3 cellular contexts compared by ENCODE assay signal in the genomic region with DNA sequence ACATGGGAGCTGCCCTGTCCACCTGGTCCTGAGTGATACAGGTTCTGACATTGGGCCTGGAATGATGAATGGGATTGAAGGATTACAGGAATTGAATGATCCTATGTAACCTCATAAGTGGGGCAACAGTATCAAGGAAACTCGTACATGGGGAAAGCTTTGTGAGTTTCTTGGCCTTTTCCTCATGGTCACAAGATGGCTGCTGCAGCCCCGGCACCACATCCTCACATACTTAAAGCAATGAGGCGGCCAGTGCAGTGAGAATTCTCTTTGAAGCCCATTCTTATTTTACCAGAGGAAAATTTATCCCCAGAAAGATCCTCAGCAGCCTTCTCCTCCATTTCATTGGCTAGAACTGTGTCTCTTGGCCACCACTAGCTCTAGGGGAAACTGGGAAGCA.
A peak's percentile ranks its signal among the peaks of the same experiment; 100 is the strongest.
TF ChIP-seq lines count a peak whose summit lies in the region.

No MANE protein-coding gene starts in this region.

TF ChIP-seq in HEK293, 187 proteins besides CTCF, POLR2A, EP300 and RAD21:
- TF ChIP-seq YY2 (tag by site-specific recombination; IDR thresholded peaks at IDR 0.05): no peak
- TF ChIP-seq, protein P1, sequence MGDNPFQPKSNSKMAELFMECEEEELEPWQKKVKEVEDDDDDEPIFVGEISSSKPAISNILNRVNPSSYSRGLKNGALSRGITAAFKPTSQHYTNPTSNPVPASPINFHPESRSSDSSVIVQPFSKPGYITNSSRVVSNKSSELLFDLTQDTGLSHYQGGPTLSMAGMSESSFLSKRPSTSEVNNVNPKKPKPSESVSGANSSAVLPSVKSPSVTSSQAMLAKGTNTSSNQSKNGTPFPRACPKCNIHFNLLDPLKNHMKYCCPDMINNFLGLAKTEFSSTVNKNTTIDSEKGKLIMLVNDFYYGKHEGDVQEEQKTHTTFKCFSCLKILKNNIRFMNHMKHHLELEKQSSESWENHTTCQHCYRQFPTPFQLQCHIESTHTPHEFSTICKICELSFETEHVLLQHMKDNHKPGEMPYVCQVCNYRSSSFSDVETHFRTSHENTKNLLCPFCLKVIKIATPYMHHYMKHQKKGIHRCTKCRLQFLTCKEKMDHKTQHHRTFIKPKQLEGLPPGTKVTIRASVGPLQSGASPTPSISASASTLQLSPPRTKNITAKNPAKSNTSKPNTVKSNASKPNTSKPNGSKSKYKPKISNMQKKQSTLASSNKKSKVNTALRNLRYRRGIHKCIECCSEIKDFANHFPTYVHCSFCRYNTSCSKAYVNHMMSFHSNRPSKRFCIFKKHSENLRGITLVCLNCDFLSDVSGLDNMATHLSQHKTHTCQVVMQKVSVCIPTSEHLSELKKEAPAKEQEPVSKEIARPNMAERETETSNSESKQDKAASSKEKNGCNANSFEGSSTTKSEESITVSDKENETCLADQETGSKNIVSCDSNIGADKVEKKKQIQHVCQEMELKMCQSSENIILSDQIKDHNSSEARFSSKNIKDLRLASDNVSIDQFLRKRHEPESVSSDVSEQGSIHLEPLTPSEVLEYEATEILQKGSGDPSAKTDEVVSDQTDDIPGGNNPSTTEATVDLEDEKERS (tag by site-specific recombination; IDR thresholded peaks at IDR 0.05): 0 out of 2 replicates have a peak, but pooled peaks have one; percentile 48
- no peak for TF ChIP-seq ZNF24 (tag by site-specific recombination; IDR thresholded peaks at IDR 0.05)
- TF ChIP-seq SCRT2 (tag by site-specific recombination; IDR thresholded peaks at IDR 0.05): no peak
- no peak for TF ChIP-seq MEIS1 (CRISPR knock-in tag; IDR thresholded peaks at IDR 0.05; ENCODE audit: borderline replicate concordance)

TF ChIP-seq in K562, 482 proteins besides CTCF, POLR2A, EP300 and RAD21:
- TF ChIP-seq XRCC5 (IDR thresholded peaks at IDR 0.05; ENCODE audit: low read depth, low read length) (no peak), RBM25 (IDR thresholded peaks at IDR 0.05; ENCODE audit: low read depth, low read length, severe bottlenecking) (peak; percentile 98)

TF ChIP-seq in H1, 55 proteins besides CTCF, POLR2A, EP300 and RAD21:
- TF ChIP-seq CTBP2 (IDR thresholded peaks at IDR 0.05; ENCODE audit: borderline replicate concordance, insufficient read depth, insufficient read length, low read length) (no peak), KDM1A (IDR thresholded peaks at IDR 0.05; ENCODE audit: borderline replicate concordance, low read length) (peak; percentile 50; the same call in 1 of the 2 replicates), HDAC6 (IDR thresholded peaks at IDR 0.05; ENCODE audit: low read depth, low read length) (no peak), TBP (IDR thresholded peaks at IDR 0.05; ENCODE audit: low read depth, low read length) (no peak)
TF ChIP-seq in H1: peak in this region for 1.
